8 cellular contexts compared by ENCODE assay signal in genomic region chr12:6563448-6564050, GRCh38. TPM values are rescaled to one million over a fixed set of nuclear protein-coding genes. Genes with fewer than 3 reads are reported as not detected.
DNase-seq lines count a peak whose midpoint lies in the region; ATAC-seq, FAIRE-seq and TF ChIP-seq lines count a peak whose summit lies in the region.

No MANE protein-coding gene starts in this region.

- H3K27ac ChIP-seq in astrocyte (ENCODE audit: low read depth, low read length) = no peak overlapping the region

- H3K27me3 ChIP-seq in astrocyte (ENCODE audit: insufficient read depth, low read length) = no peaks in the 10 kb centered on the region
- H3K27me3 ChIP-seq in kidney epithelial cell (ENCODE audit: control insufficient read depth, insufficient read depth, low read length) = no peaks in the 10 kb centered on the region

- peak overlapping the region; percentile 8 for H3K27ac Mint-ChIP-seq in astrocyte (ENCODE audit: unreplicated experiment)

- no peaks in the 10 kb centered on the region for H3K9me3 Mint-ChIP-seq in astrocyte (ENCODE audit: unreplicated experiment)

- H3K9ac ChIP-seq in astrocyte (ENCODE audit: low read length) = no peak overlapping the region

- no peak overlapping the region for H2AFZ ChIP-seq in astrocyte (ENCODE audit: low read depth, low read length)

- H3K36me3 ChIP-seq in astrocyte (ENCODE audit: insufficient read depth, low read length) (peaks cover 59% of the 10 kb centered on the region), kidney epithelial cell (ENCODE audit: control insufficient read depth, insufficient read depth, low read length) (peaks cover 10% of the 10 kb centered on the region)

- ATAC-seq in HG03469 (IDR thresholded peaks at IDR 0.05; ENCODE audit: unreplicated experiment) (no peak), HG02678 (IDR thresholded peaks at IDR 0.05; ENCODE audit: unreplicated experiment) (no peak)

- no peak overlapping the region for H3K4me3 ChIP-seq in astrocyte (ENCODE audit: insufficient read depth, low read depth, low read length)
- H3K4me3 ChIP-seq in kidney epithelial cell (ENCODE audit: low read depth, low read length) = no peak overlapping the region

- peaks cover 5% of the 10 kb centered on the region for H3K4me1 ChIP-seq in astrocyte (ENCODE audit: insufficient read depth, low read length)

- no peaks in the 10 kb centered on the region for H3K9me3 ChIP-seq in astrocyte (ENCODE audit: insufficient read depth, low read depth, low read length)

- H3K4me1 Mint-ChIP-seq in astrocyte (ENCODE audit: low read depth, unreplicated experiment) = peaks cover 6% of the 10 kb centered on the region

- TF ChIP-seq CTCF in astrocyte (IDR thresholded peaks at IDR 0.05; ENCODE audit: insufficient read depth, low read depth, low read length) (peak; percentile 68), kidney epithelial cell (IDR thresholded peaks at IDR 0.05; ENCODE audit: insufficient read depth, low read length, poor library complexity, severe bottlenecking) (peak; percentile 78)

- DNase-seq in COR-L47 (lab: John Stamatoyannopoulos, UW) = peak; percentile 15
- peak; percentile 64 for DNase-seq in HuH-7.5 (ENCODE audit: low spot score)
- peak; percentile 29 for DNase-seq in T-helper 22 cell (ENCODE audit: low read depth)
- DNase-seq in astrocyte (ENCODE audit: low read depth) = no peak
- no peak for DNase-seq in kidney epithelial cell (ENCODE audit: low read depth)
- peak; percentile 37 to 55 for DNase-seq in stimulated activated CD8-positive, alpha-beta memory T cell treated with anti-CD3 and anti-CD28 coated beads, Interleukin-2, amount 100 ng/mL, for 1 hour (ENCODE audit: low read depth in 2 of 2)

- peaks cover 66% of the 10 kb centered on the region for H3K79me2 ChIP-seq in astrocyte (ENCODE audit: insufficient read depth, low read length)

- peaks cover 68% of the 10 kb centered on the region for H4K20me1 ChIP-seq in astrocyte (ENCODE audit: insufficient read depth, low read length)

- no peak for FAIRE-seq in astrocyte (lab: Jason Lieb, UNC)

- H3K4me2 ChIP-seq in astrocyte (ENCODE audit: low read length) = no peak overlapping the region

- H3K36me3 Mint-ChIP-seq in astrocyte (ENCODE audit: low read depth, unreplicated experiment) = peaks cover 29% of the 10 kb centered on the region

- no peaks in the 10 kb centered on the region for H3K27me3 Mint-ChIP-seq in astrocyte (ENCODE audit: low read depth, unreplicated experiment)

- H3K4me3 Mint-ChIP-seq in astrocyte (ENCODE audit: unreplicated experiment) = no peak overlapping the region

RNA-seq across cellular contexts. Expression of gene NOP2, which starts 4.5 kb away (rescaled TPM):
- 53.1 and 66.8 TPM in 2 replicates for total RNA-seq in astrocyte
- 52.4 and 62.2 TPM in 2 replicates for total RNA-seq in kidney epithelial cell

RNA-seq across cellular contexts. Expression of gene IFFO1, which starts 7.7 kb away (rescaled TPM):
- total RNA-seq in astrocyte = 18.8 and 20.8 TPM in 2 replicates
- total RNA-seq in kidney epithelial cell = 9.9 and 12.4 TPM in 2 replicates

RNA-seq across cellular contexts. Expression of gene GAPDH, which starts 29.2 kb away (rescaled TPM):
- total RNA-seq in astrocyte = 5,151 and 5,167 TPM in 2 replicates
- total RNA-seq in kidney epithelial cell = 3,951 and 4,700 TPM in 2 replicates

RNA-seq across cellular contexts. Expression of gene CHD4, which starts 43.6 kb away (rescaled TPM):
- total RNA-seq in astrocyte (319 and 329 TPM in 2 replicates), kidney epithelial cell (276 and 287 TPM in 2 replicates)

Comparison
In these comparisons a context has a peak if more than half of its experiments do, and no peak if none do; other contexts are left out.
1. DNase-seq: peak in COR-L47 (single experiment), HuH-7.5 (single experiment), T-helper 22 cell (single experiment) and stimulated activated CD8-positive, alpha-beta memory T cell treated with anti-CD3 and anti-CD28 coated beads, Interleukin-2, amount 100 ng/mL, for 1 hour (2 of 2); none in astrocyte (single experiment) and kidney epithelial cell (single experiment).